18 cellular contexts compared by ENCODE assay signal in genomic region chr4:768076-768475, GRCh38. TPM values are rescaled to one million over a fixed set of nuclear protein-coding genes. Genes with fewer than 3 reads are reported as not detected.
DNase-seq lines count a peak whose midpoint lies in the region; ATAC-seq and TF ChIP-seq lines count a peak whose summit lies in the region.
"Had no signal": no experiment of that assay in that cellular context is flagged by ENCODE, and none has a peak within 500 bp of the region (broad histone marks: within the 10 kb centered on the region; RNA-seq: fewer than 3 reads in every experiment).

No MANE protein-coding gene starts in this region.

- H3K27me3 Mint-ChIP-seq in Caco-2 (ENCODE audit: insufficient read depth, unreplicated experiment) (no peaks in the 10 kb centered on the region), chondrocyte (ENCODE audit: low read depth) (no peaks in the 10 kb centered on the region), nephron progenitor cell (ENCODE audit: low read depth, poor library complexity) (peaks cover under 1% of the 10 kb centered on the region)

- H3K4me1 ChIP-seq in Caco-2: no peaks in the 10 kb centered on the region
- peaks cover 2% of the 10 kb centered on the region; the same call in 1 of the 2 replicates for H3K4me1 ChIP-seq in IMR-90 (ENCODE audit: control insufficient read depth, insufficient read depth, low read length)

- no peaks in the 10 kb centered on the region for H3K9me3 Mint-ChIP-seq in Caco-2 (ENCODE audit: unreplicated experiment)
- H3K9me3 Mint-ChIP-seq in chondrocyte (ENCODE audit: low read depth): no peaks in the 10 kb centered on the region
- H3K9me3 Mint-ChIP-seq in nephron progenitor cell: peaks cover 46% of the 10 kb centered on the region

- no peak overlapping the region for H3K27ac Mint-ChIP-seq in Caco-2 (ENCODE audit: unreplicated experiment)
- peak overlapping the region; percentile 2 for H3K27ac Mint-ChIP-seq in chondrocyte (ENCODE audit: unreplicated experiment)
- peak overlapping the region; percentile 87 for H3K27ac Mint-ChIP-seq in nephron progenitor cell

- no peak overlapping the region for H2BK15ac ChIP-seq in IMR-90 (ENCODE audit: low read depth, low read length)

- dilution Hi-C loops in IMR-90 (cut with HindIII; ENCODE audit: low sequenced_read_pairs, unreplicated experiment): no loop called here

- H3K4me3 Mint-ChIP-seq in Caco-2 (ENCODE audit: unreplicated experiment) (no peak overlapping the region), chondrocyte (ENCODE audit: unreplicated experiment) (no peak overlapping the region), nephron progenitor cell (no peak overlapping the region)

- H2BK20ac ChIP-seq in IMR-90 (ENCODE audit: low read depth, low read length): no peak overlapping the region

- 96% methylated on average over 9 of the region's 15 CpGs; no CpG with 5 or more reads in 1 of the 2 experiments for WGBS in IMR-90 (ENCODE audit: extremely low coverage in 2 of 2, insufficient read length in 1 of 2), 2 experiments

- no peak overlapping the region for H3K9ac ChIP-seq in IMR-90 (ENCODE audit: low read depth, low read length)

- H2AK9ac ChIP-seq in IMR-90 (replicated peaks; ENCODE audit: low read depth, low read length, poor library complexity): no peak overlapping the region

- peaks cover 20 to 81% of the 10 kb centered on the region in 2 experiments for H3K79me1 ChIP-seq in IMR-90 (ENCODE audit: low read depth in 1 of 2, low read length in 2 of 2)

- H3K4me1 Mint-ChIP-seq in Caco-2 (ENCODE audit: low read depth, unreplicated experiment): peaks cover 7% of the 10 kb centered on the region
- peaks cover 42% of the 10 kb centered on the region for H3K4me1 Mint-ChIP-seq in chondrocyte (ENCODE audit: low read depth)
- peaks cover 9% of the 10 kb centered on the region for H3K4me1 Mint-ChIP-seq in nephron progenitor cell

- no peak overlapping the region for H4K8ac ChIP-seq in IMR-90 (ENCODE audit: low read depth in 2 of 2, low read length in 2 of 2)

- H3K27me3 ChIP-seq in Caco-2 (replicated peaks; ENCODE audit: control insufficient read depth, insufficient read depth, low read length) (no peaks in the 10 kb centered on the region), IMR-90 (ENCODE audit: control insufficient read depth, insufficient read depth, low read length) (no peaks in the 10 kb centered on the region)

- H3K27ac ChIP-seq in IMR-90 (ENCODE audit: insufficient read depth, low read length) (no peak overlapping the region), substantia nigra (ENCODE audit: low read depth, low read length, poor library complexity, severe bottlenecking) (no peak overlapping the region)
- H3K27ac ChIP-seq: C4-2B had no signal

- no peak for ATAC-seq in IMR-90 (ENCODE audit: low read depth)

- no peak overlapping the region for H2AFZ ChIP-seq in IMR-90 (replicated peaks; ENCODE audit: low read length, poor library complexity)

- H3K9me3 ChIP-seq in Caco-2: no peaks in the 10 kb centered on the region
- no peaks in the 10 kb centered on the region for H3K9me3 ChIP-seq in IMR-90 (ENCODE audit: control insufficient read depth, insufficient read depth, low read length)

- no peak for TF ChIP-seq RAD21 in IMR-90 (IDR thresholded peaks at IDR 0.05; ENCODE audit: low read length)

- H2AK5ac ChIP-seq in IMR-90 (ENCODE audit: low read depth, low read length): no peak overlapping the region

- no peak overlapping the region for H3K18ac ChIP-seq in IMR-90 (ENCODE audit: low read depth, low read length)

- H3K23ac ChIP-seq in IMR-90 (ENCODE audit: low read depth, low read length): no peak overlapping the region

- H2BK120ac ChIP-seq in IMR-90 (ENCODE audit: low read depth, low read length): no peak overlapping the region

- H3K4me2 ChIP-seq in IMR-90 (ENCODE audit: low read depth, low read length): no peak overlapping the region

- BruUV-seq in Caco-2 (replicated peaks; lab: Mats Ljungman, UMichigan) (TSS peak; percentile 19), IMR-90 (replicated peaks; lab: Mats Ljungman, UMichigan) (TSS peak; percentile 45)

- H3K36me3 Mint-ChIP-seq in Caco-2 (ENCODE audit: insufficient read depth, unreplicated experiment) (peaks cover 74% of the 10 kb centered on the region), chondrocyte (ENCODE audit: low read depth) (peaks cover 28% of the 10 kb centered on the region), nephron progenitor cell (ENCODE audit: low read depth) (peaks cover 86% of the 10 kb centered on the region)

- no peak overlapping the region for H2BK5ac ChIP-seq in IMR-90 (ENCODE audit: low read depth, low read length, poor library complexity, severe bottlenecking)

- no peak overlapping the region for H4K91ac ChIP-seq in IMR-90 (ENCODE audit: insufficient read depth, low read depth, low read length)

- no peak overlapping the region for H3K14ac ChIP-seq in IMR-90 (replicated peaks; ENCODE audit: low read depth, low read length)

- intact Hi-C loops in Caco-2 (cut with micrococcal nuclease; ENCODE audit: unreplicated experiment): no loop called here
- intact Hi-C loops in IMR-90 (cut with micrococcal nuclease): no loop called here

- no peak overlapping the region for H3K4me3 ChIP-seq in Caco-2 (ENCODE audit: low read depth, low read length)
- no peak overlapping the region for H3K4me3 ChIP-seq in IMR-90 (ENCODE audit: insufficient read depth, low read depth, low read length)

- POLR2A ChIA-PET in Caco-2 (lab: Charles Lee): no interaction called here
- POLR2A ChIA-PET in IMR-90 (lab: Charles Lee; ENCODE audit: unreplicated experiment): interaction anchor here (0.8 kb wide), 1 partner anchor 14 kb away, joined by 3 read pairs; no protein-coding TSS in a partner anchor
- POLR2A ChIA-PET in GM10248 (lab: Yijun Ruan, JAX): interaction anchor here (0.6 kb wide), 1 partner anchor 14 kb away, joined by 3 read pairs; no protein-coding TSS in a partner anchor

- CTCF ChIA-PET in Caco-2 (lab: Charles Lee) (no interaction called here), IMR-90 (lab: Yijun Ruan, JAX) (no interaction called here), GM10248 (lab: Yijun Ruan, JAX) (interaction anchor here (1.1 to 5.7 kb wide), 3 partner anchors 11 to 26 kb away, joined by 3 to 28 read pairs (median 4); no protein-coding TSS in a partner anchor)

- no peak for TF ChIP-seq POLR2A in IMR-90 (IDR thresholded peaks at IDR 0.05; ENCODE audit: low read depth, low read length)

- no peak for TF ChIP-seq CTCF in Caco-2 (IDR thresholded peaks at IDR 0.05; ENCODE audit: insufficient read depth in 1 of 2, low read depth in 1 of 2, low read length in 1 of 2, severe bottlenecking in 1 of 2, unreplicated experiment in 1 of 2)
- no peak for TF ChIP-seq CTCF in IMR-90 (conservative IDR thresholded peaks at IDR 0.05; ENCODE audit: low read depth, low read length)
- no peak for TF ChIP-seq CTCF in chondrocyte (IDR thresholded peaks at IDR 0.05)
- no peak for TF ChIP-seq CTCF in nephron progenitor cell (IDR thresholded peaks at IDR 0.05)
- no peak for TF ChIP-seq CTCF in GM10248 (IDR thresholded peaks at IDR 0.05; ENCODE audit: control extremely low read depth, extremely low read depth, low read depth, missing control alignments)

- peaks cover 14% of the 10 kb centered on the region for H3K9me1 ChIP-seq in IMR-90 (ENCODE audit: insufficient read depth, low read length)

- H3K4ac ChIP-seq in IMR-90 (ENCODE audit: low read depth, low read length): no peak overlapping the region

- H4K20me1 ChIP-seq in IMR-90 (ENCODE audit: insufficient read depth, low read length): peaks cover 97% of the 10 kb centered on the region

- no peak for DNase-seq in Caco-2
- no peak for DNase-seq in IMR-90
- peak; percentile 51 for DNase-seq in chondrocyte (ENCODE audit: low spot score)
- no peak for DNase-seq in nephron progenitor cell
- no peak for DNase-seq in GM10248 (ENCODE audit: extremely low spot score)
- no peak for DNase-seq in NCI-H2029 (lab: John Stamatoyannopoulos, UW)
- no peak for DNase-seq in substantia nigra (lab: John Stamatoyannopoulos, UW)
- DNase-seq: AML-193, DMS79 treated with DMSO at 0.1 percent for 48 hours, HCEC 1CT, KBM-7, NCI-H1105 treated with DMSO at 0.1 percent for 48 hours, NCI-H1694, NCI-H510A, NCI-H748 treated with DMSO at 0.1 percent for 48 hours, OCI-M1, RPMI8226 had no signal

- H3K36me3 ChIP-seq in Caco-2 (ENCODE audit: control insufficient read depth, insufficient read depth, low read length) (peaks cover 6% of the 10 kb centered on the region), IMR-90 (ENCODE audit: control insufficient read depth, insufficient read depth, low read length) (peaks cover 63% of the 10 kb centered on the region)

- in situ Hi-C loops in IMR-90 (cut with MboI; ENCODE audit: low sequenced_read_pairs): no loop called here

- no peak overlapping the region for H4K5ac ChIP-seq in IMR-90 (ENCODE audit: low read depth, low read length)

- no peak overlapping the region for H3K56ac ChIP-seq in IMR-90 (ENCODE audit: extremely low read depth, insufficient read depth, low read length)

TF ChIP-seq in IMR-90, 13 proteins besides CTCF, POLR2A, EP300 and RAD21 (continues in another document):
- TF ChIP-seq BHLHE40 (IDR thresholded peaks at IDR 0.05; ENCODE audit: low read depth, low read length) (no peak), USF2 (IDR thresholded peaks at IDR 0.05; ENCODE audit: low read depth, low read length) (no peak), MAZ (IDR thresholded peaks at IDR 0.05; ENCODE audit: borderline replicate concordance, low read depth, low read length) (no peak), RCOR1 (IDR thresholded peaks at IDR 0.05; ENCODE audit: insufficient replicate concordance, low read length) (no peak), FOS (IDR thresholded peaks at IDR 0.05; ENCODE audit: low read depth, low read length) (no peak), NFE2L2 (IDR thresholded peaks at IDR 0.05; ENCODE audit: low read depth, low read length) (no peak), RFX5 (IDR thresholded peaks at IDR 0.05; ENCODE audit: low read depth, low read length) (no peak), MXI1 (IDR thresholded peaks at IDR 0.05; ENCODE audit: borderline replicate concordance, low read depth, low read length) (no peak), MAFK (IDR thresholded peaks at IDR 0.05; ENCODE audit: low read depth, low read length) (no peak), SMC3 (IDR thresholded peaks at IDR 0.05; ENCODE audit: low read depth, low read length) (no peak)

RNA-seq across cellular contexts. Expression of gene CPLX1, which starts 57.9 kb away (rescaled TPM):
- total RNA-seq in Caco-2 (2022) (20.5 and 20.9 TPM in 2 replicates), IMR-90 (2012; rRNA removed) (not detected in 2 replicates), chondrocyte (not detected in 3 replicates)
- 0.05 and 0.06 TPM in 2 replicates for polyA plus RNA-seq in IMR-90 (2012; rRNA removed)
- polyA plus RNA-seq in IMR-90 (2012; cell fraction: cytosol; rRNA removed): 0.05 and 0.13 TPM in 2 replicates
- 0.25 and 0.30 TPM in 2 replicates for polyA plus RNA-seq in IMR-90 (2012; cell fraction: nucleus; rRNA removed; ENCODE audit: low replicate concordance)

Comparison
In these comparisons a context has a peak if more than half of its experiments do, and no peak if none do; other contexts are left out.
1. RNA of gene CPLX1, which starts 57.9 kb away (total RNA-seq): 20.5 to 20.9 TPM in Caco-2; not detected in chondrocyte and not detected in IMR-90; every median in the first group is over 10 times any median in the second.